Comparison of ENCODE assay signal across 29 cellular contexts in the genomic region with DNA sequence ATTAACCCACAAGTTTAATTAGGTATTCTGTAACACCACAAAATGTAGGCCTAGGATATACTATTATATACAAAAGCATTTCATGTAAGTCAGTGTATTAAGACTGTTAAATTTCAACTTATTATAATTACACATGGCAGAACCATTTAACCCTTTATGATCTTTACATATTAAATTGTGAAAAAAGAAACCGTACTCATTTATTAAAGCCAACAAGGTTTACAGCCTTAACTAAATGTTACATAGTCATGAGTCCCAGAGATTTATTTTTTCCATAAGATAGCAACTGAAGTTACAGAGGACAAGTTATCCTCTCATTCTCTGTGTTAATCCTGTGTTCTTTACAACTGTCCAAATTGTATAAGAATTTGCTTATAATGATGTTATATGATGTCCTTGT.
"Had no signal": no experiment of that assay in that cellular context is flagged by ENCODE, and none has a peak within 500 bp of the region (broad histone marks: within the 10 kb centered on the region; RNA-seq: fewer than 3 reads in every experiment).

No MANE protein-coding gene starts in this region.

- H3K9me3 ChIP-seq: left lung, lower lobe of right lung, pancreas, prostate gland, stomach, testis, thyroid gland, transverse colon, upper lobe of left lung, vagina had no signal

- ATAC-seq: left colon; left lung; lower lobe of right lung; natural killer cell; pancreas; right cardiac atrium; sciatic nerve; stimulated activated naive B cell treated with anti-CD40 and anti-IgM and Interleukin-4, amounts not matched to agents 10 μg/mL and 1 μg/mL and 100 μg/mL, for 72 hours; stimulated activated naive CD8-positive, alpha-beta T cell treated with anti-CD3 and anti-CD28 coated beads, Interleukin-15, Interleukin-2, amounts not matched to agents 100 U/mL and 50 U/mL, for 24 hours had no signal

- H3K4me2 ChIP-seq: hepatocyte had no signal

- H3K4me3 Mint-ChIP-seq: mesothelial cell of epicardium; naive B cell; natural killer cell; stimulated activated naive B cell treated with anti-CD40 and anti-IgM and Interleukin-4, amounts not matched to agents 10 μg/mL and 1 μg/mL and 100 μg/mL, for 72 hours had no signal

- H3K36me3 Mint-ChIP-seq: mesothelial cell of epicardium; naive B cell; natural killer cell; stimulated activated naive B cell treated with anti-CD40 and anti-IgM and Interleukin-4, amounts not matched to agents 10 μg/mL and 1 μg/mL and 100 μg/mL, for 72 hours had no signal

- H3K4me3 ChIP-seq: hepatocyte, left lung, lower lobe of right lung, pancreas, prostate gland, skin epidermis, stomach, testis, thyroid gland, transverse colon, upper lobe of left lung, vagina had no signal

- DNase-seq: kidney glomerular epithelial cell; left colon; left lung; lower lobe of right lung; mesendoderm; naive B cell; natural killer cell; nucleus accumbens; pancreas; posterior cingulate gyrus; retina; right cardiac atrium; stimulated activated CD4-positive, alpha-beta T cell treated with anti-CD3 and anti-CD28 coated beads, Interleukin-12 subunit alpha, Interleukin-12 subunit beta, amount 100 ng/mL, for 4 hours; stimulated activated CD4-positive, alpha-beta T cell treated with anti-CD3 and anti-CD28 coated beads, Interleukin-15, amount 100 ng/mL, for 24 hours; stimulated activated CD4-positive, alpha-beta T cell treated with anti-CD3 and anti-CD28 coated beads, Interleukin-2, amount 100 ng/mL, for 24 hours; stimulated activated CD4-positive, alpha-beta T cell treated with anti-CD3 and anti-CD28 coated beads, Interleukin-4, amount 100 ng/mL, for 1 hour; stimulated activated naive B cell treated with anti-CD40 and anti-IgM and Interleukin-4, amounts not matched to agents 10 μg/mL and 1 μg/mL and 100 μg/mL, for 72 hours; stimulated activated naive CD8-positive, alpha-beta T cell treated with anti-CD3 and anti-CD28 coated beads, Interleukin-15, Interleukin-2, amounts not matched to agents 100 U/mL and 50 U/mL, for 24 hours; stomach; testis; thyroid gland; transverse colon; upper lobe of left lung had no signal

- H3K27me3 ChIP-seq: hepatocyte, left lung, pancreas, stomach, testis, thyroid gland, transverse colon, upper lobe of left lung, vagina had no signal

- H2AFZ ChIP-seq: hepatocyte had no signal

- H3K36me3 ChIP-seq: left lung, lower lobe of right lung, pancreas, prostate gland, stomach, thyroid gland, transverse colon, upper lobe of left lung, vagina had no signal

- H3K79me2 ChIP-seq: hepatocyte had no signal

- H3K4me1 Mint-ChIP-seq: naive B cell; stimulated activated naive B cell treated with anti-CD40 and anti-IgM and Interleukin-4, amounts not matched to agents 10 μg/mL and 1 μg/mL and 100 μg/mL, for 72 hours had no signal

- H3K9me3 Mint-ChIP-seq: mesothelial cell of epicardium; naive B cell; stimulated activated naive B cell treated with anti-CD40 and anti-IgM and Interleukin-4, amounts not matched to agents 10 μg/mL and 1 μg/mL and 100 μg/mL, for 72 hours had no signal

- H3K4me1 ChIP-seq: left lung, lower lobe of right lung, pancreas, prostate gland, stomach, testis, transverse colon, upper lobe of left lung, vagina had no signal

- H3K27ac Mint-ChIP-seq: mesothelial cell of epicardium; naive B cell; natural killer cell; stimulated activated naive B cell treated with anti-CD40 and anti-IgM and Interleukin-4, amounts not matched to agents 10 μg/mL and 1 μg/mL and 100 μg/mL, for 72 hours had no signal

- H3K27me3 Mint-ChIP-seq: naive B cell; stimulated activated naive B cell treated with anti-CD40 and anti-IgM and Interleukin-4, amounts not matched to agents 10 μg/mL and 1 μg/mL and 100 μg/mL, for 72 hours had no signal

- H3K27ac ChIP-seq: hepatocyte, left lung, lower lobe of right lung, pancreas, prostate gland, skin epidermis, stomach, testis, thyroid gland, transverse colon, upper lobe of left lung, vagina had no signal
